ENCODE assay signal across 13 cellular contexts in genomic region chr1:117967900-117968299, GRCh38. TPM values are rescaled to one million over a fixed set of nuclear protein-coding genes. Genes with fewer than 3 reads are reported as not detected.
DNase-seq lines count a peak whose midpoint lies in the region; ATAC-seq and TF ChIP-seq lines count a peak whose summit lies in the region.
"Had no signal": no experiment of that assay in that cellular context is flagged by ENCODE, and none has a peak within 500 bp of the region (broad histone marks: within the 10 kb centered on the region; RNA-seq: fewer than 3 reads in every experiment).

No MANE protein-coding gene starts in this region.

- no peaks in the 10 kb centered on the region for H3K4me1 Mint-ChIP-seq in Calu3 (ENCODE audit: low read depth, unreplicated experiment)

- H3K27ac Mint-ChIP-seq in Calu3 (ENCODE audit: unreplicated experiment), result no peak overlapping the region

- no peaks in the 10 kb centered on the region for H3K9me3 ChIP-seq in adipocyte (ENCODE audit: control insufficient read depth, low read length)
- H3K9me3 ChIP-seq: BLaER1 treated with 17β-estradiol and CSF1 and Interleukin-3, amounts not matched to agents 10 nM and 100 nM; SJSA1 had no signal

- H3K4me3 Mint-ChIP-seq in Calu3 (ENCODE audit: low read depth, unreplicated experiment), result no peak overlapping the region
- H3K4me3 Mint-ChIP-seq: naive thymus-derived CD4-positive, alpha-beta T cell had no signal

- H3K9me3 Mint-ChIP-seq in Calu3 (ENCODE audit: low read depth, unreplicated experiment), result no peaks in the 10 kb centered on the region
- H3K9me3 Mint-ChIP-seq: naive thymus-derived CD4-positive, alpha-beta T cell had no signal

- H3K27me3 Mint-ChIP-seq in Calu3 (ENCODE audit: unreplicated experiment), result no peaks in the 10 kb centered on the region

- intact Hi-C loops in Calu3 (cut with micrococcal nuclease; ENCODE audit: unreplicated experiment), result no loop called here

- no peak overlapping the region for H3K9ac ChIP-seq in adipocyte (ENCODE audit: low read length)
- H3K9ac ChIP-seq: BLaER1 treated with 17β-estradiol and CSF1 and Interleukin-3, amounts not matched to agents 10 nM and 100 nM had no signal

- peaks cover 7% of the 10 kb centered on the region for H3K36me3 ChIP-seq in adipocyte (ENCODE audit: control insufficient read depth, insufficient read depth, low read length, severe bottlenecking)
- H3K36me3 ChIP-seq: SJSA1 had no signal

- no peaks in the 10 kb centered on the region for H3K36me3 Mint-ChIP-seq in Calu3 (ENCODE audit: insufficient read depth, unreplicated experiment)
- H3K36me3 Mint-ChIP-seq: naive thymus-derived CD4-positive, alpha-beta T cell had no signal

- DNase-seq in EH (ENCODE audit: low read depth), result peak; percentile 1
- DNase-seq in NCI-H2029 treated with DMSO at 0.1 percent for 48 hours (lab: John Stamatoyannopoulos, UW), result peak; percentile 51
- peak; percentile 59 for DNase-seq in adipocyte (ENCODE audit: low read depth)
- DNase-seq in iris pigment epithelial cell (ENCODE audit: low read depth), result peak; percentile 62
- DNase-seq in Calu3, result no peak
- DNase-seq in hypothalamus (lab: John Stamatoyannopoulos, UW), result no peak
- DNase-seq: activated naive CD4-positive, alpha-beta T cell; naive thymus-derived CD4-positive, alpha-beta T cell; stimulated activated naive CD4-positive, alpha-beta T cell had no signal

- peaks cover 9% of the 10 kb centered on the region for H3K4me1 ChIP-seq in adipocyte (ENCODE audit: control insufficient read depth, insufficient read depth, low read length)
- H3K4me1 ChIP-seq: BLaER1 treated with 17β-estradiol and CSF1 and Interleukin-3, amounts not matched to agents 10 nM and 100 nM; SJSA1 had no signal

- BruUV-seq in Calu3 (replicated peaks; lab: Mats Ljungman, UMichigan), result no TSS peak

- CTCF ChIA-PET in Calu3 (lab: Charles Lee), result interaction anchor here (0.6 kb wide), 1 partner anchor 1540 kb away, joined by 3 read pairs; no protein-coding TSS in a partner anchor

- ATAC-seq in GM19455 (IDR thresholded peaks at IDR 0.05; ENCODE audit: unreplicated experiment) (no peak), HG03565 (IDR thresholded peaks at IDR 0.05; ENCODE audit: unreplicated experiment) (no peak)
- ATAC-seq: naive thymus-derived CD4-positive, alpha-beta T cell had no signal

- H3K27me3 ChIP-seq in adipocyte (replicated peaks; ENCODE audit: control insufficient read depth, insufficient read depth, low read length), result no peaks in the 10 kb centered on the region
- H3K27me3 ChIP-seq: BLaER1 treated with 17β-estradiol and CSF1 and Interleukin-3, amounts not matched to agents 10 nM and 100 nM; SJSA1 had no signal

- H3K4me3 ChIP-seq in adipocyte (ENCODE audit: low read length), result no peak overlapping the region
- H3K4me3 ChIP-seq: BLaER1 treated with 17β-estradiol and CSF1 and Interleukin-3, amounts not matched to agents 10 nM and 100 nM; SJSA1 had no signal

- no peak for TF ChIP-seq CTCF in Calu3 (IDR thresholded peaks at IDR 0.05; ENCODE audit: unreplicated experiment)

RNA-seq across cellular contexts. Expression of gene WDR3, which starts 38.4 kb away (rescaled TPM):
- 40.2 and 42.5 TPM in 2 replicates for total RNA-seq in Calu3 (2022)

RNA-seq across cellular contexts. Expression of gene GDAP2, which starts 38.5 kb away (rescaled TPM):
- 18.8 and 22.9 TPM in 2 replicates for total RNA-seq in Calu3 (2022)

Comparison
In these comparisons a context has a peak if more than half of its experiments do, and no peak if none do; other contexts are left out.
1. DNase-seq: peak in EH (single experiment), NCI-H2029 treated with DMSO at 0.1 percent for 48 hours (single experiment), adipocyte (single experiment) and iris pigment epithelial cell (single experiment); none in Calu3 (single experiment) and hypothalamus (0 of 51).